ENCODE assay signal across 1 cellular context in the genomic region with DNA sequence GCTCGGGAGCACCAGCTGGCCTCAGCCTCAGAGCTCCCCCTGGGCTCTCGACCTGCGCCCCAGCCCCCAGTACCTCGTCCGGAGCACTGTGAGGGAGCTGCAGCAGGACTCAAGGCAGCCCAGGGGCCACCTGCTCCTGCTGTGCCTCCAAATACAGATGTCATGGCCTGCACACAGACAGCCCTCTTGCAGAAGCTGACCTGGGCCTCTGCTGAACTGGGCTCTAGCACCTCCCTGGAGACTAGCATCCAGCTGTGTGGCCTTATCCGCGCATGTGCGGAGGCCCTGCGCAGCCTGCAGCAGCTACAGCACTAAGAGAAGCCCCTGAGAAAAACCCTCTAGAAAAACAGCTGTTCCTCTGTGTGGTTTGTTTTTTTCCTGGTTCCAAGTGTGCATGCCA.
TF ChIP-seq lines count a peak whose summit lies in the region.

No MANE protein-coding gene starts in this region.

TF ChIP-seq in neural cell, 6 proteins besides CTCF, POLR2A, EP300 and RAD21 (continued from another document):
- TF ChIP-seq, protein P1, sequence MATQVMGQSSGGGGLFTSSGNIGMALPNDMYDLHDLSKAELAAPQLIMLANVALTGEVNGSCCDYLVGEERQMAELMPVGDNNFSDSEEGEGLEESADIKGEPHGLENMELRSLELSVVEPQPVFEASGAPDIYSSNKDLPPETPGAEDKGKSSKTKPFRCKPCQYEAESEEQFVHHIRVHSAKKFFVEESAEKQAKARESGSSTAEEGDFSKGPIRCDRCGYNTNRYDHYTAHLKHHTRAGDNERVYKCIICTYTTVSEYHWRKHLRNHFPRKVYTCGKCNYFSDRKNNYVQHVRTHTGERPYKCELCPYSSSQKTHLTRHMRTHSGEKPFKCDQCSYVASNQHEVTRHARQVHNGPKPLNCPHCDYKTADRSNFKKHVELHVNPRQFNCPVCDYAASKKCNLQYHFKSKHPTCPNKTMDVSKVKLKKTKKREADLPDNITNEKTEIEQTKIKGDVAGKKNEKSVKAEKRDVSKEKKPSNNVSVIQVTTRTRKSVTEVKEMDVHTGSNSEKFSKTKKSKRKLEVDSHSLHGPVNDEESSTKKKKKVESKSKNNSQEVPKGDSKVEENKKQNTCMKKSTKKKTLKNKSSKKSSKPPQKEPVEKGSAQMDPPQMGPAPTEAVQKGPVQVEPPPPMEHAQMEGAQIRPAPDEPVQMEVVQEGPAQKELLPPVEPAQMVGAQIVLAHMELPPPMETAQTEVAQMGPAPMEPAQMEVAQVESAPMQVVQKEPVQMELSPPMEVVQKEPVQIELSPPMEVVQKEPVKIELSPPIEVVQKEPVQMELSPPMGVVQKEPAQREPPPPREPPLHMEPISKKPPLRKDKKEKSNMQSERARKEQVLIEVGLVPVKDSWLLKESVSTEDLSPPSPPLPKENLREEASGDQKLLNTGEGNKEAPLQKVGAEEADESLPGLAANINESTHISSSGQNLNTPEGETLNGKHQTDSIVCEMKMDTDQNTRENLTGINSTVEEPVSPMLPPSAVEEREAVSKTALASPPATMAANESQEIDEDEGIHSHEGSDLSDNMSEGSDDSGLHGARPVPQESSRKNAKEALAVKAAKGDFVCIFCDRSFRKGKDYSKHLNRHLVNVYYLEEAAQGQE (IDR thresholded peaks at IDR 0.05; ENCODE audit: borderline replicate concordance): no peak
- no peak for TF ChIP-seq TAF1 (IDR thresholded peaks at IDR 0.05; ENCODE audit: low read depth)
